1 cellular context compared by ENCODE assay signal in the genomic region with DNA sequence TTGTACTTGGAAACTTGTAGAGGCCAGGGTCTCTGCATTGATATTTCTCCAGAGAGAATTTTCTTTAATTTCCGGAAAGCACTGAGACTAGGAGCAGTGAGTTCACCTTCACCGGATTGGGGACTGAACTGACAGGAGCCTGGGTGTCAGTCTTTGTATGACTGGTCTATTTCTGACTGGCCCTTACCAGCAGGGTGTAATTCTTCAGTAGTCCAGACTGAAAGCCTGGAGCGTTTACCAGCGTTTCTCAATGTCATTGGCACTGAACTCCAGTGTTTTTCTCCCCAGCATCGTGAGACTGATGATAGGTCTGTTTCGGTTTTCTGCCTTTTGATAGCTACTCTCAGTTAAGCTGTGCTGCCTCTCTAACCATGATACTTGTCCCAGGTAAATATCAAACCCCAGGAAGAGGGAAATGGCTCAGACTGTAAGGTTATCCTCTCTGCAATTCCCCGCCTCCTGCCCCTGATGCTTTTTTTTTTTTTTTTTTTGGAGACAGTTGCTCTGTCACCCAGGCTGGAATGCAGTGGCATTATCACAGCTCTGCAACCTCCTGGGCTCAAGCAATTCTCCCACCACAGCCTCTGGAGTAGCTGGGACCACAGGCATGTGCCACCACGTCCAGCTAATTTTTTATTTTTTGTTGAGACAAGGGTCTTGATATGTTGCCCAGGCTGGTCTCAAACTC.
TF ChIP-seq lines count a peak whose summit lies in the region.

No MANE protein-coding gene starts in this region.

TF ChIP-seq in HepG2, 621 proteins besides CTCF, POLR2A, EP300 and RAD21 (continued from another document):
- TF ChIP-seq, protein P1, sequence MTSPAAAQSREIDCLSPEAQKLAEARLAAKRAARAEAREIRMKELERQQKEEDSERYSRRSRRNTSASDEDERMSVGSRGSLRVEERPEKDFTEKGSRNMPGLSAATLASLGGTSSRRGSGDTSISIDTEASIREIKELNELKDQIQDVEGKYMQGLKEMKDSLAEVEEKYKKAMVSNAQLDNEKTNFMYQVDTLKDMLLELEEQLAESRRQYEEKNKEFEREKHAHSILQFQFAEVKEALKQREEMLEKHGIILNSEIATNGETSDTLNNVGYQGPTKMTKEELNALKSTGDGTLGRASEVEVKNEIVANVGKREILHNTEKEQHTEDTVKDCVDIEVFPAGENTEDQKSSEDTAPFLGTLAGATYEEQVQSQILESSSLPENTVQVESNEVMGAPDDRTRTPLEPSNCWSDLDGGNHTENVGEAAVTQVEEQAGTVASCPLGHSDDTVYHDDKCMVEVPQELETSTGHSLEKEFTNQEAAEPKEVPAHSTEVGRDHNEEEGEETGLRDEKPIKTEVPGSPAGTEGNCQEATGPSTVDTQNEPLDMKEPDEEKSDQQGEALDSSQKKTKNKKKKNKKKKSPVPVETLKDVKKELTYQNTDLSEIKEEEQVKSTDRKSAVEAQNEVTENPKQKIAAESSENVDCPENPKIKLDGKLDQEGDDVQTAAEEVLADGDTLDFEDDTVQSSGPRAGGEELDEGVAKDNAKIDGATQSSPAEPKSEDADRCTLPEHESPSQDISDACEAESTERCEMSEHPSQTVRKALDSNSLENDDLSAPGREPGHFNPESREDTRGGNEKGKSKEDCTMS (CRISPR knock-in tag; conservative IDR thresholded peaks at IDR 0.05), result no peak
- TF ChIP-seq EHMT2 (IDR thresholded peaks at IDR 0.05; ENCODE audit: borderline replicate concordance, low read depth, low read length) (no peak), NFIC (IDR thresholded peaks at IDR 0.05; ENCODE audit: low read length) (no peak), ZNF878 (CRISPR knock-in tag; IDR thresholded peaks at IDR 0.05) (no peak), ZNF160 (CRISPR knock-in tag; IDR thresholded peaks at IDR 0.05) (no peak), ZNF101 (CRISPR knock-in tag; IDR thresholded peaks at IDR 0.05; ENCODE audit: borderline replicate concordance, low read depth) (no peak), SUZ12 (IDR thresholded peaks at IDR 0.05; ENCODE audit: low read depth, low read length) (no peak), TBX3 (IDR thresholded peaks at IDR 0.05; ENCODE audit: borderline replicate concordance) (no peak)
- TF ChIP-seq, protein P2, sequence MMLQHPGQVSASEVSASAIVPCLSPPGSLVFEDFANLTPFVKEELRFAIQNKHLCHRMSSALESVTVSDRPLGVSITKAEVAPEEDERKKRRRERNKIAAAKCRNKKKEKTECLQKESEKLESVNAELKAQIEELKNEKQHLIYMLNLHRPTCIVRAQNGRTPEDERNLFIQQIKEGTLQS (CRISPR knock-in tag; IDR thresholded peaks at IDR 0.05), result no peak
- TF ChIP-seq, protein P3, sequence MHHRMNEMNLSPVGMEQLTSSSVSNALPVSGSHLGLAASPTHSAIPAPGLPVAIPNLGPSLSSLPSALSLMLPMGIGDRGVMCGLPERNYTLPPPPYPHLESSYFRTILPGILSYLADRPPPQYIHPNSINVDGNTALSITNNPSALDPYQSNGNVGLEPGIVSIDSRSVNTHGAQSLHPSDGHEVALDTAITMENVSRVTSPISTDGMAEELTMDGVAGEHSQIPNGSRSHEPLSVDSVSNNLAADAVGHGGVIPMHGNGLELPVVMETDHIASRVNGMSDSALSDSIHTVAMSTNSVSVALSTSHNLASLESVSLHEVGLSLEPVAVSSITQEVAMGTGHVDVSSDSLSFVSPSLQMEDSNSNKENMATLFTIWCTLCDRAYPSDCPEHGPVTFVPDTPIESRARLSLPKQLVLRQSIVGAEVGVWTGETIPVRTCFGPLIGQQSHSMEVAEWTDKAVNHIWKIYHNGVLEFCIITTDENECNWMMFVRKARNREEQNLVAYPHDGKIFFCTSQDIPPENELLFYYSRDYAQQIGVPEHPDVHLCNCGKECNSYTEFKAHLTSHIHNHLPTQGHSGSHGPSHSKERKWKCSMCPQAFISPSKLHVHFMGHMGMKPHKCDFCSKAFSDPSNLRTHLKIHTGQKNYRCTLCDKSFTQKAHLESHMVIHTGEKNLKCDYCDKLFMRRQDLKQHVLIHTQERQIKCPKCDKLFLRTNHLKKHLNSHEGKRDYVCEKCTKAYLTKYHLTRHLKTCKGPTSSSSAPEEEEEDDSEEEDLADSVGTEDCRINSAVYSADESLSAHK (CRISPR knock-in tag; IDR thresholded peaks at IDR 0.05; ENCODE audit: borderline replicate concordance), result no peak
TF ChIP-seq in HepG2: peak in this region for 0.
